Comparison of ENCODE assay signal across 8 cellular contexts in genomic region chr6:142301421-142302391, GRCh38. TPM values are rescaled to one million over a fixed set of nuclear protein-coding genes. Genes with fewer than 3 reads are reported as not detected.
DNase-seq lines count a peak whose midpoint lies in the region; ATAC-seq and TF ChIP-seq lines count a peak whose summit lies in the region.

ADGRG6 (plus strand) TSS chr6:142302007; CDS start chr6:142302330, 323 bp downstream.

- intact Hi-C loops in body of pancreas (cut with DNase I): no loop called here

- 1% methylated on average over 28 to 76 of the region's 91 CpGs for WGBS in body of pancreas, 2 donors

- no peaks in the 10 kb centered on the region for H3K27me3 ChIP-seq in body of pancreas

- DNase-seq in AG09319 (ENCODE audit: extremely low read depth, low read depth): no peak
- peak; percentile 55 for DNase-seq in SW480 (ENCODE audit: low spot score)
- DNase-seq in body of pancreas: peak; percentile 37 to 61 (median 48)
- DNase-seq in iris pigment epithelial cell (ENCODE audit: low read depth): peak; percentile 30
- DNase-seq in stimulated activated CD4-positive, alpha-beta T cell treated with anti-CD3 and anti-CD28 coated beads, Interleukin-15, amount 100 ng/mL, for 24 hours: peak; percentile 75
- DNase-seq in NCI-H446 (lab: John Stamatoyannopoulos, UW): no peak

- TF ChIP-seq CTCF in AG09319 (IDR thresholded peaks at IDR 0.05; ENCODE audit: low read depth, low read length): peak; percentile 2; the same call in 1 of the 2 replicates
- peak in 2 of 7 experiments; percentile 11 to 30 for TF ChIP-seq CTCF in body of pancreas (IDR thresholded peaks at IDR 0.05)

- no peaks in the 10 kb centered on the region for H3K36me3 ChIP-seq in body of pancreas (replicated peaks in 1 of 2; ENCODE audit: insufficient read depth in 1 of 2, low read depth in 2 of 2)

- peak in 2 of 3 donors; percentile 47 for TF ChIP-seq POLR2A in body of pancreas (IDR thresholded peaks at IDR 0.05)

- H3K9me3 ChIP-seq in body of pancreas: no peaks in the 10 kb centered on the region

- peak within 1 kb of the TSS in 3 of 4 donors; percentile 61 to 69 (median 65) for H3K27ac ChIP-seq in body of pancreas

- H3K4me1 ChIP-seq in body of pancreas: peaks cover 9% of the 10 kb centered on the region

- ATAC-seq in GM19328 (IDR thresholded peaks at IDR 0.05; ENCODE audit: unreplicated experiment) (peak; percentile 75), HG03439 (IDR thresholded peaks at IDR 0.05; ENCODE audit: unreplicated experiment) (peak; percentile 87), body of pancreas (peak; percentile 81)

- H3K4me3 ChIP-seq in body of pancreas: peak within 1 kb of the TSS; percentile 9 to 66

RNA-seq across cellular contexts. Expression of gene ADGRG6, which starts in this region (rescaled TPM):
- total RNA-seq in body of pancreas: 10 to 100 TPM in 1 of 2 donors, 1 to 10 TPM in 1; 7.5 to 38.6 TPM

Comparison
In these comparisons a context has a peak if more than half of its experiments do, and no peak if none do; other contexts are left out.
1. DNase-seq: peak in SW480 (single experiment), body of pancreas (4 of 4), iris pigment epithelial cell (single experiment) and stimulated activated CD4-positive, alpha-beta T cell treated with anti-CD3 and anti-CD28 coated beads, Interleukin-15, amount 100 ng/mL, for 24 hours (single experiment); none in AG09319 (single experiment) and NCI-H446 (0 of 2).
2. Peak in every context shown above with its lines, with median percentiles within 50 percentile points of each other: ATAC-seq.